Comparison of ENCODE assay signal across 19 cellular contexts in the genomic region with DNA sequence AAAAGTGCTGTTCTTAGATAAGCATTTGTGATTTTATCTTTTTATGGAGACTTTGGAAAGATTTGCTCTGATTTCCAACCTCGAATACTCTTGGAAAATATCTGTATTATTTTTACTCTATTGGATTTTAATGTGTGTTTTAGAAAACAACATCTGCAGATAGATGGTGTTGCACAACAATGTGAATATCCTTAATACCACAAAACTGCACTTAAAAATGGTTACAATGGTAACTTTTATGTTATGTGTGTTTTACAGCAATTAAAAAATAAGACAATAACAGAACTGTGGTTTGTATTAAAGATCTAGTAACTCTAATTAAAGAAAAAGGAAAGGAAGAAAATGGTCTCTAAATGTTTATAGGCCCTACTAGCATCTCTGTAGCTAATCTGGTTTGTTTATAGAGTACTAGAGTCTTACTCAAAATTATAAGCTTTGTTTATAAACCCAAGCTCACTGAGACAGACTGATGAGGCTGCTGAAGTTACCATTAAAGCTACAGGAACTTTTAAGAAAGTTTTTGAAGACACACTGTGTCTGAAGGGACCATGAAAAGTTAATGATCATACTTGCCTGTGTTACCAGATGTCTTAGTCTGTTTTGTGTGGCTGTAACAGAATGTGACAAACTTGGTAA.
DNase-seq lines count a peak whose midpoint lies in the region; ATAC-seq and TF ChIP-seq lines count a peak whose summit lies in the region.
"Had no signal": no experiment of that assay in that cellular context is flagged by ENCODE, and none has a peak within 500 bp of the region (broad histone marks: within the 10 kb centered on the region; RNA-seq: fewer than 3 reads in every experiment).

No MANE protein-coding gene starts in this region.

- H3K79me2 ChIP-seq in smooth muscle cell (ENCODE audit: low read depth), result no peaks in the 10 kb centered on the region

- peak overlapping the region; percentile 27 for H3K4me2 ChIP-seq in smooth muscle cell

- no peak overlapping the region for H3K9ac ChIP-seq in smooth muscle cell (ENCODE audit: low read depth)

- H3K27ac Mint-ChIP-seq in T-helper 1 cell treated with Interleukin-12 subunit alpha and Interleukin-12 subunit beta and Interleukin-4 antibody, amounts not matched to agents 30 μg/mL and 1 μg/mL, for 36 hours, result peak overlapping the region; percentile 97
- peak overlapping the region; percentile 88 for H3K27ac Mint-ChIP-seq in T-helper 17 cell
- H3K27ac Mint-ChIP-seq: nephron had no signal

- peaks cover 65% of the 10 kb centered on the region for H3K4me1 Mint-ChIP-seq in T-helper 1 cell treated with Interleukin-12 subunit alpha and Interleukin-12 subunit beta and Interleukin-4 antibody, amounts not matched to agents 30 μg/mL and 1 μg/mL, for 36 hours (ENCODE audit: low read depth)
- H3K4me1 Mint-ChIP-seq in T-helper 17 cell, result peaks cover 16% of the 10 kb centered on the region
- H3K4me1 Mint-ChIP-seq: nephron had no signal

- no peak overlapping the region for H2AFZ ChIP-seq in smooth muscle cell (ENCODE audit: low read depth)

- H3K27ac ChIP-seq in esophagus muscularis mucosa (replicated peaks in 1 of 4) (peak overlapping the region; percentile 2 to 60 (median 52)), smooth muscle cell (ENCODE audit: low read depth) (peak overlapping the region; percentile 32)
- H3K27ac ChIP-seq: 22Rv1, SJCRH30 had no signal

- intact Hi-C loops in esophagus muscularis mucosa (cut with DNase I) (no loop called here), posterior vena cava (cut with DNase I) (no loop called here)

- no peak for TF ChIP-seq CTCF in esophagus muscularis mucosa (IDR thresholded peaks at IDR 0.05)
- TF ChIP-seq CTCF in smooth muscle cell (IDR thresholded peaks at IDR 0.05; ENCODE audit: borderline replicate concordance, insufficient read depth, poor library complexity, severe bottlenecking), result no peak

- H3K27me3 ChIP-seq in esophagus muscularis mucosa, result no peaks in the 10 kb centered on the region
- no peaks in the 10 kb centered on the region for H3K27me3 ChIP-seq in smooth muscle cell (ENCODE audit: low read depth)
- H3K27me3 ChIP-seq: SJCRH30 had no signal

- peaks cover 31% of the 10 kb centered on the region for H3K36me3 Mint-ChIP-seq in T-helper 1 cell treated with Interleukin-12 subunit alpha and Interleukin-12 subunit beta and Interleukin-4 antibody, amounts not matched to agents 30 μg/mL and 1 μg/mL, for 36 hours (ENCODE audit: low read depth)
- peaks cover 3% of the 10 kb centered on the region for H3K36me3 Mint-ChIP-seq in T-helper 17 cell (ENCODE audit: low read depth)

- H3K4me3 ChIP-seq in esophagus muscularis mucosa, result no peak overlapping the region
- H3K4me3 ChIP-seq in smooth muscle cell, result no peak overlapping the region
- H3K4me3 ChIP-seq: SJCRH30 had no signal

- no peaks in the 10 kb centered on the region for H3K36me3 ChIP-seq in esophagus muscularis mucosa
- H3K36me3 ChIP-seq in smooth muscle cell (ENCODE audit: low read depth), result no peaks in the 10 kb centered on the region
- H3K36me3 ChIP-seq: SJCRH30 had no signal

- H3K4me1 ChIP-seq in esophagus muscularis mucosa (peaks cover 12 to 47% (median 41%) of the 10 kb centered on the region in 4 donors), smooth muscle cell (ENCODE audit: low read depth) (peaks cover 5% of the 10 kb centered on the region)
- H3K4me1 ChIP-seq: SJCRH30 had no signal

- no peak for TF ChIP-seq EP300 in esophagus muscularis mucosa (IDR thresholded peaks at IDR 0.05)

- no peaks in the 10 kb centered on the region for H3K27me3 Mint-ChIP-seq in T-helper 1 cell treated with Interleukin-12 subunit alpha and Interleukin-12 subunit beta and Interleukin-4 antibody, amounts not matched to agents 30 μg/mL and 1 μg/mL, for 36 hours (ENCODE audit: low read depth)
- no peaks in the 10 kb centered on the region for H3K27me3 Mint-ChIP-seq in T-helper 17 cell

- ATAC-seq in T-helper 17 cell (no peak), GM21737 (IDR thresholded peaks at IDR 0.05; ENCODE audit: unreplicated experiment) (no peak)

- TF ChIP-seq POLR2A in esophagus muscularis mucosa (IDR thresholded peaks at IDR 0.05; ENCODE audit: low read depth), result no peak

- peaks cover 8% of the 10 kb centered on the region for H3F3A ChIP-seq in smooth muscle cell (ENCODE audit: low read depth)

- 34% methylated on average over 1 of the region's 1 CpG for WGBS in esophagus muscularis mucosa
- 36% methylated on average over 1 of the region's 1 CpG for WGBS in smooth muscle cell (ENCODE audit: low lambda C conversion rate)

- no peaks in the 10 kb centered on the region for H4K20me1 ChIP-seq in smooth muscle cell (ENCODE audit: low read depth)

- peaks cover 6% of the 10 kb centered on the region for H3K9me3 Mint-ChIP-seq in T-helper 1 cell treated with Interleukin-12 subunit alpha and Interleukin-12 subunit beta and Interleukin-4 antibody, amounts not matched to agents 30 μg/mL and 1 μg/mL, for 36 hours
- H3K9me3 Mint-ChIP-seq: nephron had no signal

- no peak overlapping the region for H3K4me3 Mint-ChIP-seq in T-helper 1 cell treated with Interleukin-12 subunit alpha and Interleukin-12 subunit beta and Interleukin-4 antibody, amounts not matched to agents 30 μg/mL and 1 μg/mL, for 36 hours
- H3K4me3 Mint-ChIP-seq in T-helper 17 cell, result no peak overlapping the region
- H3K4me3 Mint-ChIP-seq: nephron had no signal

- no peak for DNase-seq in T-helper 1 cell
- DNase-seq in T-helper 17 cell, result no peak
- DNase-seq in esophagus muscularis mucosa (ENCODE audit: extremely low spot score), result no peak
- DNase-seq in smooth muscle cell (lab: John Stamatoyannopoulos, UW; ENCODE audit: unreplicated experiment), result no peak
- no peak for DNase-seq in anterior cingulate cortex (lab: John Stamatoyannopoulos, UW)
- DNase-seq in posterior vena cava (ENCODE audit: low spot score), result no peak
- DNase-seq: activated CD8-positive, alpha-beta memory T cell treated with anti-CD3 and anti-CD28 coated beads for 24 hours; activated naive CD4-positive, alpha-beta T cell treated with Interleukin-2 at 50 U/mL for 16 hours; C1 segment of cervical spinal cord; DMS79; NCI-H1436; NCI-H2227 treated with DMSO at 0.1 percent for 48 hours; SJCRH30; stimulated activated CD4-positive, alpha-beta T cell treated with anti-CD3 and anti-CD28 coated beads, Interleukin-1b, Interleukin-23, amount 100 ng/mL, for 48 hours; trophoblast cell had no signal

- H3K9me3 ChIP-seq in T-helper 17 cell (ENCODE audit: control insufficient read depth, low read length, poor library complexity, severe bottlenecking) (no peaks in the 10 kb centered on the region), esophagus muscularis mucosa (no peaks in the 10 kb centered on the region), smooth muscle cell (replicated peaks; ENCODE audit: low read depth) (no peaks in the 10 kb centered on the region)
- H3K9me3 ChIP-seq: SJCRH30 had no signal
